ENCODE assay signal across 8 cellular contexts in the genomic region with DNA sequence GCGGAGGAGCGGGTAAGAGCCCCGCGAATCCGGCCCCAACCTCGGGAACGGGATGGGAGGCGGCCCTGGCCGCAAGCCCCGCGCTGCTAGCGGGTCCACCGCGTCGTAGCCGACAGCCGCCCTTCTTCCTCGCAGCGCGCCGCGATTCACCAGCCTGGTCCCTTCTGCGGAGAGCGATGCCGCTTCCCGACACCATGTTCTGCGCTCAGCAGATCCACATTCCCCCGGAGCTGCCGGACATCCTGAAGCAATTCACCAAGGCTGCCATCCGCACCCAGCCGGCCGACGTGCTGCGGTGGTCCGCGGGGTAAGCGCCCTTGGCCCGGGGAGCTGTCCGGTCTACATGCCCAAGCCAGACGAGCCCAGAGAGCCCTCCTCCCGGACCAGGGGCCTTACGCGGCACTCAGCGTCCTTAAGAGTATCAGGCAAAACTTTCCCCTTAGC. TPM values are rescaled to one million over a fixed set of nuclear protein-coding genes. Genes with fewer than 3 reads are reported as not detected.
A peak's percentile ranks its signal among the peaks of the same experiment; 100 is the strongest.
DNase-seq lines count a peak whose midpoint lies in the region; ATAC-seq, FAIRE-seq and TF ChIP-seq lines count a peak whose summit lies in the region.

No MANE protein-coding gene starts in this region.

- H3K36me3 Mint-ChIP-seq in chondrocyte (ENCODE audit: low read depth) = no peaks in the 10 kb centered on the region

- H3K4me1 Mint-ChIP-seq in chondrocyte (ENCODE audit: low read depth) = peaks cover 13% of the 10 kb centered on the region

- FAIRE-seq in D721Med (lab: Jason Lieb, UNC) = no peak

- H3K27me3 Mint-ChIP-seq in chondrocyte (ENCODE audit: low read depth) = peaks cover 2% of the 10 kb centered on the region

- peak; percentile 64 for DNase-seq in HuH-7.5 (ENCODE audit: low spot score)
- DNase-seq in chondrocyte (ENCODE audit: low spot score) = no peak
- peak; percentile 87 for DNase-seq in mesenteric fat pad (ENCODE audit: low spot score)
- DNase-seq in NCI-H1694 treated with DMSO at 0.1 percent for 48 hours (lab: John Stamatoyannopoulos, UW) = no peak
- no peak for DNase-seq in SKM-1 treated with dmso at 0.1 percent for 144 hours (lab: John Stamatoyannopoulos, UW; ENCODE audit: unreplicated experiment)
- no peak for DNase-seq in D721Med (ENCODE audit: insufficient read length, low spot score)

- peak overlapping the region; percentile 83 for H3K27ac Mint-ChIP-seq in chondrocyte (ENCODE audit: unreplicated experiment)

- peak; percentile 54 for ATAC-seq in GM18498 (IDR thresholded peaks at IDR 0.05; ENCODE audit: unreplicated experiment)
- peak; percentile 35 for ATAC-seq in GM21576 (IDR thresholded peaks at IDR 0.05; ENCODE audit: unreplicated experiment)

- H3K9me3 Mint-ChIP-seq in chondrocyte (ENCODE audit: low read depth) = no peaks in the 10 kb centered on the region

- TF ChIP-seq CTCF in chondrocyte (IDR thresholded peaks at IDR 0.05) (no peak), D721Med (IDR thresholded peaks at IDR 0.05; ENCODE audit: insufficient read depth, missing control alignments) (no peak)

- peak overlapping the region; percentile 83 for H3K4me3 Mint-ChIP-seq in chondrocyte (ENCODE audit: unreplicated experiment)

RNA-seq across cellular contexts. Expression of a gene that starts 0.3 kb away (rescaled TPM):
- total RNA-seq in chondrocyte = 0.37 to 0.64 TPM (median 0.39 TPM) in 3 replicates
- 0.93 TPM for total RNA-seq in mesenteric fat pad

Comparison
In these comparisons a context has a peak if more than half of its experiments do, and no peak if none do; other contexts are left out.
1. DNase-seq: peak in HuH-7.5 (single experiment) and mesenteric fat pad (single experiment); none in chondrocyte (single experiment), NCI-H1694 treated with DMSO at 0.1 percent for 48 hours (single experiment), SKM-1 treated with dmso at 0.1 percent for 144 hours (single experiment) and D721Med (single experiment).